In the genomic region with DNA sequence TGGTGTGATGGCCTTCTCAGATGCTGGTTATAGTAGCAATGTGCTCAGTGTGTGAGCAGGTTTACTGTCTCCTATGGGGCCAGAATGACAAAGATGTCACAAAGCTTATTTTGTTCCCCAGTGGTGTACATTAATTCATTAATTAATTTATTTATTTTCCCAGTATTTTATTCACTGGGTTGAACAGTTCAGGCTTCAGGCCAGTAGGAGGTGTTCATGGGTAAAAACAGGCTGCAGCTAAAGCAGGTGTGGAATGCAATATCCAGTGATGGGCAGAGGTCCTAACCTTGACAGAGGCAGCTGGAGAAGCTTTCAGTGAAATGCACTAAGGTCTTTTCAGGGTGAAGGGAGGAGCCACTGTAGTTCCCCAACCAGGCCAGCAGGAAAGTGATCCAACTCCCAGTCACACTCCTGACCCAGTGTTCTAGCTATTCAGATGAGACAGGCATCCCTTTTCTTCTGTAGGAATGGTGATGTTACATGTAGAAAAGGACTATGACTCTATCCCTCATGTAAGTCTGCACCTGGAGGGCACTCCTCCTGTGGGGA, we compare ENCODE assay signal across 1 cellular context.
TF ChIP-seq lines count a peak whose summit lies in the region.

No MANE protein-coding gene starts in this region.

TF ChIP-seq in WTC11, 78 proteins besides CTCF, POLR2A, EP300 and RAD21 (continued from another document):
- TF ChIP-seq, protein P1, sequence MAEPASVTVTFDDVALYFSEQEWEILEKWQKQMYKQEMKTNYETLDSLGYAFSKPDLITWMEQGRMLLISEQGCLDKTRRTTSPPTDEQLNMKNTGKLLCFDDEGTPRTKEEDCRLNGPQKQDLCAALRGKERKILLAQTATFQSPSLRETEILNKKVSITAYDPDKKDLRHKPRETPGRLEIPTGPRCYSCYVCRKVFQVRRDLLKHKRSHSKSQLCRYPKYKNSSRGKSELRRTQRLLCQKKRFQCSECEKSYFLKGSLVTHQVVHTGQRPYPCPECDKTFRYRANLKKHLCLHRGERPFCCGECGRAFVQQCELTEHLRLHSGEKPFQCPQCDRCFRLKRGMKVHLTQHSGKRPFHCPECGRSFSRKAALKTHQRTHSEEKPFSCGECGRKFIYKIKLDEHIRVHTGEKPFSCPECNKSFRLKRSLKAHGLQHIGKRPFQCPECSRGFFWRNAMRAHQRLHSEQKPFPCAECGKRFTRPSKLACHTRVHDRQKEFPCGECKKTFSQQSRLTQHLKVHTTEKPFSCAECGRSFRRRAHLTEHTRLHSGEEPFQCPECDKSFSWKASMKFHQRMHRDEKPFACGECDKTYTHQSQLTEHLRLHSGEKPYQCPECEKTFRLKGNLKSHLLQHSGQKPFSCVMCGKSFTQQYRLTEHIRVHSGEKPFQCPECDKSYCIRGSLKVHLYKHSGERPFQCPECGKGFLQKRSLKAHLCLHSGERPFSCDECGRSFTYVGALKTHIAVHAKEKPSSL (CRISPR knock-in tag; conservative IDR thresholded peaks at IDR 0.05) = no peak
